In genomic region chrX:16714504-16714903, GRCh38 we compare ENCODE assay signal across 22 cellular contexts. TPM values are rescaled to one million over a fixed set of nuclear protein-coding genes. Genes with fewer than 3 reads are reported as not detected.
DNase-seq lines count a peak whose midpoint lies in the region; ATAC-seq and TF ChIP-seq lines count a peak whose summit lies in the region.
"Had no signal": no experiment of that assay in that cellular context is flagged by ENCODE, and none has a peak within 500 bp of the region (broad histone marks: within the 10 kb centered on the region; RNA-seq: fewer than 3 reads in every experiment).

No MANE protein-coding gene starts in this region.

- CTCF ChIA-PET in T-cell (lab: Charles Lee): no interaction called here

- peak overlapping the region; percentile 10 for H3K4me3 Mint-ChIP-seq in stimulated activated naive CD8-positive, alpha-beta T cell treated with anti-CD3 and anti-CD28 coated beads, Interleukin-15, Interleukin-2, amounts not matched to agents 100 ng/mL and 50 ng/mL, for 24 hours
- H3K4me3 Mint-ChIP-seq in mesothelial cell of epicardium (peak overlapping the region; percentile 17), osteocyte (ENCODE audit: unreplicated experiment) (peak overlapping the region; percentile 35), T-cell (no peak overlapping the region)

- H3K27ac Mint-ChIP-seq in stimulated activated naive CD8-positive, alpha-beta T cell treated with anti-CD3 and anti-CD28 coated beads, Interleukin-15, Interleukin-2, amounts not matched to agents 100 ng/mL and 50 ng/mL, for 24 hours: no peak overlapping the region
- H3K27ac Mint-ChIP-seq in mesothelial cell of epicardium: no peak overlapping the region
- no peak overlapping the region for H3K27ac Mint-ChIP-seq in osteocyte (ENCODE audit: unreplicated experiment)
- H3K27ac Mint-ChIP-seq in T-cell: no peak overlapping the region

- no peak for ATAC-seq in stimulated activated naive CD8-positive, alpha-beta T cell treated with anti-CD3 and anti-CD28 coated beads, Interleukin-15, Interleukin-2, amounts not matched to agents 100 U/mL and 50 U/mL, for 24 hours
- ATAC-seq in T-cell (replicated peaks in 1 of 4): no peak
- ATAC-seq: A549 had no signal

- POLR2A ChIA-PET in T-cell (lab: Charles Lee): no interaction called here

- no peaks in the 10 kb centered on the region for H3K9me3 Mint-ChIP-seq in stimulated activated naive CD8-positive, alpha-beta T cell treated with anti-CD3 and anti-CD28 coated beads, Interleukin-15, Interleukin-2, amounts not matched to agents 100 ng/mL and 50 ng/mL, for 24 hours
- H3K9me3 Mint-ChIP-seq in mesothelial cell of epicardium (no peaks in the 10 kb centered on the region), osteocyte (ENCODE audit: unreplicated experiment) (no peaks in the 10 kb centered on the region), T-cell (no peaks in the 10 kb centered on the region)

- TF ChIP-seq CTCF in mesothelial cell of epicardium (IDR thresholded peaks at IDR 0.05; ENCODE audit: unreplicated experiment): no peak
- TF ChIP-seq CTCF in osteocyte (IDR thresholded peaks at IDR 0.05): no peak

- H3K4me1 Mint-ChIP-seq in stimulated activated naive CD8-positive, alpha-beta T cell treated with anti-CD3 and anti-CD28 coated beads, Interleukin-15, Interleukin-2, amounts not matched to agents 100 ng/mL and 50 ng/mL, for 24 hours (ENCODE audit: low read depth): peaks cover 24% of the 10 kb centered on the region
- H3K4me1 Mint-ChIP-seq in mesothelial cell of epicardium: peaks cover 27% of the 10 kb centered on the region
- peaks cover 26% of the 10 kb centered on the region for H3K4me1 Mint-ChIP-seq in osteocyte (ENCODE audit: unreplicated experiment)
- peaks cover 23 to 30% (median 25%) of the 10 kb centered on the region in 3 donors for H3K4me1 Mint-ChIP-seq in T-cell

- H3K36me3 Mint-ChIP-seq in stimulated activated naive CD8-positive, alpha-beta T cell treated with anti-CD3 and anti-CD28 coated beads, Interleukin-15, Interleukin-2, amounts not matched to agents 100 ng/mL and 50 ng/mL, for 24 hours (ENCODE audit: low read depth): no peaks in the 10 kb centered on the region
- H3K36me3 Mint-ChIP-seq in mesothelial cell of epicardium (peaks cover 3% of the 10 kb centered on the region), osteocyte (ENCODE audit: unreplicated experiment) (no peaks in the 10 kb centered on the region), T-cell (no peaks in the 10 kb centered on the region)

- no peaks in the 10 kb centered on the region for H3K27me3 Mint-ChIP-seq in stimulated activated naive CD8-positive, alpha-beta T cell treated with anti-CD3 and anti-CD28 coated beads, Interleukin-15, Interleukin-2, amounts not matched to agents 100 ng/mL and 50 ng/mL, for 24 hours
- H3K27me3 Mint-ChIP-seq in mesothelial cell of epicardium (ENCODE audit: low read depth): no peaks in the 10 kb centered on the region
- no peaks in the 10 kb centered on the region for H3K27me3 Mint-ChIP-seq in osteocyte (ENCODE audit: unreplicated experiment)
- H3K27me3 Mint-ChIP-seq in T-cell: peaks cover 0 to 21% of the 10 kb centered on the region in 2 donors

- DNase-seq in stimulated activated naive CD8-positive, alpha-beta T cell treated with anti-CD3 and anti-CD28 coated beads, Interleukin-15, Interleukin-2, amounts not matched to agents 100 U/mL and 50 U/mL, for 24 hours: no peak
- no peak for DNase-seq in mesothelial cell of epicardium (ENCODE audit: low spot score in 2 of 2, unreplicated experiment in 2 of 2)
- no peak for DNase-seq in osteocyte (ENCODE audit: extremely low spot score, unreplicated experiment)
- DNase-seq in NCI-H526 (lab: John Stamatoyannopoulos, UW): no peak
- no peak for DNase-seq in T-cell
- DNase-seq in CD1c-positive myeloid dendritic cell (ENCODE audit: extremely low spot score): no peak
- DNase-seq: C1 segment of cervical spinal cord; CD8-positive, alpha-beta memory T cell; DMS 273 treated with DMSO at 0.1 percent for 48 hours; DMS79; EL; GDM1; NCI-H1048; NCI-H1417 treated with DMSO at 0.1 percent for 48 hours; NCI-H1694 treated with DMSO at 0.1 percent for 48 hours; NCI-H2081 treated with DMSO at 0.1 percent for 48 hours; NCI-H2171 treated with DMSO at 0.1 percent for 48 hours; NCI-H524; NCI-H774; SIG-M5 had no signal

RNA-seq across cellular contexts. Expression of gene CTPS2, which starts 2.0 kb away (rescaled TPM):
- total RNA-seq in mesothelial cell of epicardium: 75.1 to 78.1 TPM (median 75.3 TPM) in 3 replicates
- 37.1 and 39.7 TPM in 2 replicates for total RNA-seq in osteocyte
- total RNA-seq in T-cell: 1 to 10 TPM; 5.2 to 6.7 (median 5.7) TPM

RNA-seq across cellular contexts. Expression of gene SYAP1, which starts 4.9 kb away (rescaled TPM):
- total RNA-seq in mesothelial cell of epicardium (41.1 to 43.3 TPM (median 42.6 TPM) in 3 replicates), osteocyte (47.8 and 51.8 TPM in 2 replicates), T-cell (10 to 100 TPM; 12.5 to 53.2 (median 19.3) TPM)

Comparison
In these comparisons a context has a peak if more than half of its experiments do, and no peak if none do; other contexts are left out.
1. H3K4me3 Mint-ChIP-seq: peak in stimulated activated naive CD8-positive, alpha-beta T cell treated with anti-CD3 and anti-CD28 coated beads, Interleukin-15, Interleukin-2, amounts not matched to agents 100 ng/mL and 50 ng/mL, for 24 hours (single experiment), mesothelial cell of epicardium (single experiment) and osteocyte (single experiment); none in T-cell (0 of 3).